31 cellular contexts compared by ENCODE assay signal in genomic region chr1:162365284-162366041, GRCh38. TPM values are rescaled to one million over a fixed set of nuclear protein-coding genes. Genes with fewer than 3 reads are reported as not detected.
"Had no signal": no experiment of that assay in that cellular context is flagged by ENCODE, and none has a peak within 500 bp of the region (broad histone marks: within the 10 kb centered on the region; RNA-seq: fewer than 3 reads in every experiment).

No MANE protein-coding gene starts in this region.

- H3K4me1 ChIP-seq: gastrocnemius medialis, heart right ventricle, left ventricle myocardium inferior, lower lobe of right lung had no signal

- FAIRE-seq: colon, endothelial cell of umbilical vein, islet of Langerhans, keratinocyte had no signal

- H3K27me3 ChIP-seq: dorsolateral prefrontal cortex, esophagus squamous epithelium, gastrocnemius medialis, heart right ventricle had no signal

- ATAC-seq: gastrocnemius medialis, heart right ventricle, left cardiac atrium, lower lobe of right lung, mucosa of descending colon had no signal

- DNase-seq: dermis blood vessel endothelial cell; dorsolateral prefrontal cortex; effector CD4-positive, alpha-beta T cell; effector memory CD4-positive, alpha-beta T cell; esophagus squamous epithelium; foreskin fibroblast; foreskin melanocyte; gastrocnemius medialis; glutamatergic neuron; head of caudate nucleus; heart right ventricle; hippocampal formation; left cardiac atrium; left ventricle myocardium inferior; lower lobe of right lung; mesenchymal stem cell; mucosa of descending colon had no signal

- H3K9me3 ChIP-seq: esophagus squamous epithelium, gastrocnemius medialis, heart right ventricle, left ventricle myocardium inferior, lower lobe of right lung, mucosa of descending colon had no signal

- H3K27ac ChIP-seq: coronary artery, gastrocnemius medialis, heart right ventricle, left ventricle myocardium inferior, lower lobe of right lung had no signal

- H3K36me3 ChIP-seq: esophagus squamous epithelium, gastrocnemius medialis, left ventricle myocardium inferior, lower lobe of right lung had no signal

- H3K4me3 ChIP-seq: coronary artery, dorsolateral prefrontal cortex, esophagus squamous epithelium, gastrocnemius medialis, heart right ventricle, left ventricle myocardium inferior, lower lobe of right lung, mucosa of descending colon had no signal

RNA-seq across cellular contexts. Expression of gene SPATA46, which starts 11.2 kb away (rescaled TPM):
- total RNA-seq: cerebellum, dermis blood vessel endothelial cell, dorsolateral prefrontal cortex, endothelial cell of umbilical vein, epithelial cell of proximal tubule, esophagus squamous epithelium, glomerular endothelial cell, heart right ventricle, kidney epithelial cell, left cardiac atrium, left ventricle myocardium inferior, lower leg skin, lower lobe of right lung, lung microvascular endothelial cell, mesenteric fat pad, mesothelial cell of epicardium, mucosa of descending colon had no signal
- polyA plus RNA-seq: endothelial cell of umbilical vein, esophagus, heart right ventricle, keratinocyte had no signal

RNA-seq across cellular contexts. Expression of gene SH2D1B, which starts 46.5 kb away (rescaled TPM):
- total RNA-seq: cerebellum, dermis blood vessel endothelial cell, endothelial cell of umbilical vein, glomerular endothelial cell, kidney epithelial cell, lower leg skin, lung microvascular endothelial cell, mesothelial cell of epicardium had no signal
- polyA plus RNA-seq: endothelial cell of umbilical vein, keratinocyte had no signal
